ENCODE assay signal across 1 cellular context in genomic region chr7:131100357-131101054, GRCh38.
TF ChIP-seq lines count a peak whose summit lies in the region.

No MANE protein-coding gene starts in this region.

TF ChIP-seq in GM23338, 12 proteins besides CTCF, POLR2A, EP300 and RAD21 (continued from another document):
- TF ChIP-seq REST (IDR thresholded peaks at IDR 0.05; ENCODE audit: unreplicated experiment): no peak
